In genomic region chr1:18529714-18530113, GRCh38 we compare ENCODE assay signal across 19 cellular contexts. TPM values are rescaled to one million over a fixed set of nuclear protein-coding genes. Genes with fewer than 3 reads are reported as not detected.
A peak's percentile ranks its signal among the peaks of the same experiment; 100 is the strongest.
DNase-seq lines count a peak whose midpoint lies in the region; ATAC-seq and TF ChIP-seq lines count a peak whose summit lies in the region.
"Had no signal": no experiment of that assay in that cellular context is flagged by ENCODE, and none has a peak within 500 bp of the region (broad histone marks: within the 10 kb centered on the region; RNA-seq: fewer than 3 reads in every experiment).

No MANE protein-coding gene starts in this region.

- no peaks in the 10 kb centered on the region for H3K36me3 Mint-ChIP-seq in activated CD8-positive, alpha-beta memory T cell treated with anti-CD3 and anti-CD28 coated beads, Interleukin-2, amount 10 ng/mL, durations not matched to agents 7 days and 5 days
- H3K36me3 Mint-ChIP-seq: CD4-positive, alpha-beta memory T cell had no signal

- H3K27me3 ChIP-seq in upper lobe of right lung: peaks cover 5% of the 10 kb centered on the region

- no peaks in the 10 kb centered on the region for H3K9me3 ChIP-seq in upper lobe of right lung

- H3K4me1 Mint-ChIP-seq in activated CD8-positive, alpha-beta memory T cell treated with anti-CD3 and anti-CD28 coated beads, Interleukin-2, amount 10 ng/mL, durations not matched to agents 7 days and 5 days: no peaks in the 10 kb centered on the region
- H3K4me1 Mint-ChIP-seq: B cell; CD4-positive, alpha-beta memory T cell had no signal

- CTCF ChIA-PET in activated CD8-positive, alpha-beta memory T cell treated with anti-CD3 and anti-CD28 coated beads, Interleukin-2, amount 10 ng/mL, durations not matched to agents 7 days and 5 days (lab: Charles Lee): no interaction called here

- DNase-seq in activated CD8-positive, alpha-beta memory T cell treated with anti-CD3 and anti-CD28 coated beads, Interleukin-2, amount 10 ng/mL, durations not matched to agents 7 days and 5 days: peak; percentile 37
- no peak for DNase-seq in activated CD8-positive, alpha-beta memory T cell treated with anti-CD3 and anti-CD28 coated beads, Interleukin-2, amount 50 U/mL, for 48 hours
- DNase-seq in ecto neural progenitor cell (ENCODE audit: low spot score) (peak; percentile 43), mesenteric fat pad (ENCODE audit: low spot score) (peak; percentile 51), upper lobe of right lung (peak; percentile 18), nucleus accumbens (lab: John Stamatoyannopoulos, UW) (no peak)
- no peak for DNase-seq in stimulated activated CD8-positive, alpha-beta memory T cell treated with anti-CD3 and anti-CD28 coated beads, Interleukin-4, amount 100 ng/mL, for 48 hours
- DNase-seq: 8988T; ACHN; C1 segment of cervical spinal cord; CD4-positive, alpha-beta memory T cell; DND-41; GDM1; GOT3; HCEC 1CT; HFFc6 had no signal

- H3K27ac Mint-ChIP-seq in activated CD8-positive, alpha-beta memory T cell treated with anti-CD3 and anti-CD28 coated beads, Interleukin-2, amount 10 ng/mL, durations not matched to agents 7 days and 5 days: no peak overlapping the region
- H3K27ac Mint-ChIP-seq: B cell; CD4-positive, alpha-beta memory T cell; HFFc6 had no signal

- ATAC-seq in activated CD8-positive, alpha-beta memory T cell treated with anti-CD3 and anti-CD28 coated beads, Interleukin-2, amount 10 ng/mL, durations not matched to agents 7 days and 5 days: no peak
- no peak for ATAC-seq in upper lobe of right lung
- ATAC-seq in HG02885 (IDR thresholded peaks at IDR 0.05; ENCODE audit: poor library complexity, unreplicated experiment): no peak

- H3K4me3 Mint-ChIP-seq in activated CD8-positive, alpha-beta memory T cell treated with anti-CD3 and anti-CD28 coated beads, Interleukin-2, amount 10 ng/mL, durations not matched to agents 7 days and 5 days: no peak overlapping the region
- H3K4me3 Mint-ChIP-seq: B cell; CD4-positive, alpha-beta memory T cell; HFFc6 had no signal

- H3K36me3 ChIP-seq in upper lobe of right lung: no peaks in the 10 kb centered on the region

- no peak overlapping the region for H3K27ac ChIP-seq in upper lobe of right lung
- H3K27ac ChIP-seq: HL-60 had no signal

- no peaks in the 10 kb centered on the region for H3K9me3 Mint-ChIP-seq in activated CD8-positive, alpha-beta memory T cell treated with anti-CD3 and anti-CD28 coated beads, Interleukin-2, amount 10 ng/mL, durations not matched to agents 7 days and 5 days (ENCODE audit: low read depth)

- peaks cover 10% of the 10 kb centered on the region for H3K27me3 Mint-ChIP-seq in activated CD8-positive, alpha-beta memory T cell treated with anti-CD3 and anti-CD28 coated beads, Interleukin-2, amount 10 ng/mL, durations not matched to agents 7 days and 5 days

- no peaks in the 10 kb centered on the region for H3K4me1 ChIP-seq in upper lobe of right lung

- intact Hi-C loops in upper lobe of right lung (cut with DNase I): no loop called here

- no peak overlapping the region for H3K4me3 ChIP-seq in upper lobe of right lung

- TF ChIP-seq CTCF in upper lobe of right lung (IDR thresholded peaks at IDR 0.05): no peak

RNA-seq across cellular contexts. Expression of gene KLHDC7A, which starts 49.0 kb away (rescaled TPM):
- total RNA-seq in activated CD8-positive, alpha-beta memory T cell treated with anti-CD3 and anti-CD28 coated beads, Interleukin-2, amount 10 ng/mL, durations not matched to agents 7 days and 5 days: not detected
- total RNA-seq in mesenteric fat pad (0.93 TPM), upper lobe of right lung (1.3 TPM)
- total RNA-seq: B cell; CD4-positive, alpha-beta memory T cell; HFFc6 had no signal

Comparison
In these comparisons a context has a peak if more than half of its experiments do, and no peak if none do; other contexts are left out.
1. DNase-seq: peak in activated CD8-positive, alpha-beta memory T cell treated with anti-CD3 and anti-CD28 coated beads, Interleukin-2, amount 10 ng/mL, durations not matched to agents 7 days and 5 days (single experiment), ecto neural progenitor cell (single experiment), mesenteric fat pad (single experiment) and upper lobe of right lung (single experiment); none in activated CD8-positive, alpha-beta memory T cell treated with anti-CD3 and anti-CD28 coated beads, Interleukin-2, amount 50 U/mL, for 48 hours (single experiment), stimulated activated CD8-positive, alpha-beta memory T cell treated with anti-CD3 and anti-CD28 coated beads, Interleukin-4, amount 100 ng/mL, for 48 hours (single experiment) and nucleus accumbens (0 of 56).